ENCODE assay signal across 19 cellular contexts in genomic region chr2:212402316-212402715, GRCh38.
A peak's percentile ranks its signal among the peaks of the same experiment; 100 is the strongest.
DNase-seq lines count a peak whose midpoint lies in the region; ATAC-seq, FAIRE-seq and TF ChIP-seq lines count a peak whose summit lies in the region.
"Had no signal": no experiment of that assay in that cellular context is flagged by ENCODE, and none has a peak within 500 bp of the region (broad histone marks: within the 10 kb centered on the region; RNA-seq: fewer than 3 reads in every experiment).

No MANE protein-coding gene starts in this region.

- 60 to 71% methylated on average over 4 of the region's 4 CpGs for WGBS in upper lobe of left lung, 2 donors
- WGBS in neuronal stem cell (ENCODE audit: extremely low coverage in 2 of 2, insufficient read length in 2 of 2, insufficient replicate concordance in 1 of 2), 2 donors: no CpG with 5 or more reads among the region's 4 CpGs

- no peaks in the 10 kb centered on the region for H3K79me1 ChIP-seq in neuronal stem cell (ENCODE audit: low read depth, low read length)

- H3K4me1 Mint-ChIP-seq in stimulated activated memory B cell treated with anti-CD40 and anti-IgM and Interleukin-4, amounts not matched to agents 10 μg/mL and 1 μg/mL and 100 μg/mL, for 72 hours: no peaks in the 10 kb centered on the region
- H3K4me1 Mint-ChIP-seq: B cell had no signal

- no peaks in the 10 kb centered on the region for H3K79me2 ChIP-seq in OCI-LY3 (ENCODE audit: low read length)

- H3K27me3 ChIP-seq in OCI-LY3 (ENCODE audit: low read depth, low read length) (no peaks in the 10 kb centered on the region), upper lobe of left lung (no peaks in the 10 kb centered on the region), neuronal stem cell (ENCODE audit: control insufficient read depth in 3 of 3, insufficient read depth in 3 of 3, low read depth in 1 of 3, low read length in 3 of 3) (no peaks in the 10 kb centered on the region)

- H3K27ac ChIP-seq in OCI-LY3 (ENCODE audit: low read length) (no peak overlapping the region), upper lobe of left lung (no peak overlapping the region), neuronal stem cell (replicated peaks; ENCODE audit: low read length) (no peak overlapping the region)
- H3K27ac ChIP-seq: A549 had no signal

- no peak overlapping the region for H3K27ac Mint-ChIP-seq in stimulated activated memory B cell treated with anti-CD40 and anti-IgM and Interleukin-4, amounts not matched to agents 10 μg/mL and 1 μg/mL and 100 μg/mL, for 72 hours
- H3K27ac Mint-ChIP-seq: B cell; CD8-positive, alpha-beta T cell had no signal

- H2AK5ac ChIP-seq in neuronal stem cell (ENCODE audit: low read depth, low read length): no peak overlapping the region

- FAIRE-seq in GM19239 (lab: Jason Lieb, UNC): no peak
- FAIRE-seq: A549, D721Med, H1 had no signal

- H3K4me1 ChIP-seq in OCI-LY3 (ENCODE audit: low read length): peaks cover 10% of the 10 kb centered on the region
- no peaks in the 10 kb centered on the region for H3K4me1 ChIP-seq in upper lobe of left lung
- H3K4me1 ChIP-seq in neuronal stem cell (ENCODE audit: control insufficient read depth in 2 of 2, insufficient read depth in 1 of 2, low read depth in 1 of 2, low read length in 2 of 2): no peaks in the 10 kb centered on the region
- H3K4me1 ChIP-seq: A549 had no signal

- H4K20me1 ChIP-seq in OCI-LY3 (ENCODE audit: insufficient read depth, low read length): no peaks in the 10 kb centered on the region

- no peak overlapping the region for H3K4ac ChIP-seq in neuronal stem cell (ENCODE audit: low read length)

- no peak overlapping the region for H2BK15ac ChIP-seq in neuronal stem cell (ENCODE audit: low read length)

- H2AFZ ChIP-seq in OCI-LY3 (ENCODE audit: low read depth, low read length) (no peak overlapping the region), neuronal stem cell (ENCODE audit: low read length) (no peak overlapping the region)

- H3K23ac ChIP-seq in neuronal stem cell (ENCODE audit: low read depth, low read length, poor library complexity): no peak overlapping the region

- H3K4me2 ChIP-seq in OCI-LY3 (ENCODE audit: low read length): no peak overlapping the region
- H3K4me2 ChIP-seq in neuronal stem cell (ENCODE audit: insufficient read depth, low read length, poor library complexity, severe bottlenecking): no peak overlapping the region
- H3K4me2 ChIP-seq: A549 had no signal

- H3K9me3 ChIP-seq in OCI-LY3 (ENCODE audit: insufficient read depth, low read length) (no peaks in the 10 kb centered on the region), upper lobe of left lung (no peaks in the 10 kb centered on the region), neuronal stem cell (replicated peaks in 1 of 2; ENCODE audit: control insufficient read depth in 2 of 2, insufficient read depth in 1 of 2, low read depth in 1 of 2, low read length in 2 of 2) (no peaks in the 10 kb centered on the region)
- H3K9me3 ChIP-seq: A549 had no signal

- H3K36me3 ChIP-seq in OCI-LY3 (replicated peaks; ENCODE audit: low read depth, low read length): no peaks in the 10 kb centered on the region
- no peaks in the 10 kb centered on the region for H3K36me3 ChIP-seq in upper lobe of left lung
- peaks cover 0 to 2% of the 10 kb centered on the region in 2 donors for H3K36me3 ChIP-seq in neuronal stem cell (replicated peaks in 1 of 2; ENCODE audit: control insufficient read depth in 2 of 2, insufficient read depth in 2 of 2, low read length in 2 of 2)

- no peak overlapping the region for H4K8ac ChIP-seq in neuronal stem cell (ENCODE audit: low read depth, low read length)

- H3K27me3 Mint-ChIP-seq in stimulated activated memory B cell treated with anti-CD40 and anti-IgM and Interleukin-4, amounts not matched to agents 10 μg/mL and 1 μg/mL and 100 μg/mL, for 72 hours: no peaks in the 10 kb centered on the region
- H3K27me3 Mint-ChIP-seq: B cell had no signal

- TF ChIP-seq EP300 in upper lobe of left lung (IDR thresholded peaks at IDR 0.05): no peak

- no peak overlapping the region for H2BK12ac ChIP-seq in neuronal stem cell (ENCODE audit: low read length)

- H4K91ac ChIP-seq in neuronal stem cell (ENCODE audit: low read depth, low read length, poor library complexity): no peak overlapping the region

- H2BK5ac ChIP-seq in neuronal stem cell (ENCODE audit: low read length): no peak overlapping the region

- no peaks in the 10 kb centered on the region for H3K36me3 Mint-ChIP-seq in stimulated activated memory B cell treated with anti-CD40 and anti-IgM and Interleukin-4, amounts not matched to agents 10 μg/mL and 1 μg/mL and 100 μg/mL, for 72 hours
- H3K36me3 Mint-ChIP-seq: CD8-positive, alpha-beta T cell had no signal

- H3K14ac ChIP-seq in neuronal stem cell (ENCODE audit: low read length): no peak overlapping the region

- DNase-seq in A172 (ENCODE audit: low spot score) (peak; percentile 8), HCEC 1CT (peak; percentile 19), epithelial cell of proximal tubule (ENCODE audit: low read depth) (no peak), upper lobe of left lung (no peak), GM19239 (ENCODE audit: insufficient read length, low spot score) (no peak), neuronal stem cell (ENCODE audit: low spot score) (no peak)
- DNase-seq: CD8-positive, alpha-beta T cell; Karpas-422; NCI-H1048; NCI-H146; NCI-H2227 treated with DMSO at 0.1 percent for 48 hours; NCI-H69; Right ventricle myocardium superior had no signal

- H3K9me3 Mint-ChIP-seq in stimulated activated memory B cell treated with anti-CD40 and anti-IgM and Interleukin-4, amounts not matched to agents 10 μg/mL and 1 μg/mL and 100 μg/mL, for 72 hours: peaks cover 3% of the 10 kb centered on the region

- no peak overlapping the region for H3K4me3 Mint-ChIP-seq in stimulated activated memory B cell treated with anti-CD40 and anti-IgM and Interleukin-4, amounts not matched to agents 10 μg/mL and 1 μg/mL and 100 μg/mL, for 72 hours
- H3K4me3 Mint-ChIP-seq: B cell; CD8-positive, alpha-beta T cell had no signal

- no peak for ATAC-seq in upper lobe of left lung (ENCODE audit: low FRiP score in 2 of 2)
- ATAC-seq in stimulated activated memory B cell treated with anti-CD40 and anti-IgM and Interleukin-4, amounts not matched to agents 10 μg/mL and 1 μg/mL and 100 μg/mL, for 72 hours: no peak
- ATAC-seq: A549; CD8-positive, alpha-beta T cell had no signal

- TF ChIP-seq CTCF in OCI-LY3 (IDR thresholded peaks at IDR 0.05; ENCODE audit: low read depth, low read length) (peak; percentile 41), epithelial cell of proximal tubule (conservative IDR thresholded peaks at IDR 0.05; ENCODE audit: low read depth, low read length) (peak; percentile 13), upper lobe of left lung (IDR thresholded peaks at IDR 0.05) (no peak)

- H3K4me3 ChIP-seq in OCI-LY3 (ENCODE audit: low read length): no peak overlapping the region
- H3K4me3 ChIP-seq in epithelial cell of proximal tubule (ENCODE audit: low read depth, low read length): no peak overlapping the region
- H3K4me3 ChIP-seq in upper lobe of left lung: no peak overlapping the region
- H3K4me3 ChIP-seq in neuronal stem cell (ENCODE audit: low read length in 2 of 2): no peak overlapping the region
- H3K4me3 ChIP-seq: A549 had no signal

- no peak overlapping the region for H3K9ac ChIP-seq in OCI-LY3 (ENCODE audit: low read length)
- H3K9ac ChIP-seq in neuronal stem cell (ENCODE audit: low read depth, low read length, poor library complexity): no peak overlapping the region

- no peak overlapping the region for H2BK120ac ChIP-seq in neuronal stem cell (ENCODE audit: low read depth, low read length)

- no peak overlapping the region for H3K18ac ChIP-seq in neuronal stem cell (ENCODE audit: low read length)

- TF ChIP-seq POLR2A in upper lobe of left lung (IDR thresholded peaks at IDR 0.05): no peak

Comparison
In these comparisons a context has a peak if more than half of its experiments do, and no peak if none do; other contexts are left out.
1. DNase-seq: peak in A172 (single experiment) and HCEC 1CT (single experiment); none in epithelial cell of proximal tubule (single experiment), upper lobe of left lung (0 of 2), GM19239 (single experiment) and neuronal stem cell (single experiment).
2. CTCF ChIP-seq: peak in OCI-LY3 (single experiment) and epithelial cell of proximal tubule (single experiment); none in upper lobe of left lung (0 of 6).